In the genomic region with DNA sequence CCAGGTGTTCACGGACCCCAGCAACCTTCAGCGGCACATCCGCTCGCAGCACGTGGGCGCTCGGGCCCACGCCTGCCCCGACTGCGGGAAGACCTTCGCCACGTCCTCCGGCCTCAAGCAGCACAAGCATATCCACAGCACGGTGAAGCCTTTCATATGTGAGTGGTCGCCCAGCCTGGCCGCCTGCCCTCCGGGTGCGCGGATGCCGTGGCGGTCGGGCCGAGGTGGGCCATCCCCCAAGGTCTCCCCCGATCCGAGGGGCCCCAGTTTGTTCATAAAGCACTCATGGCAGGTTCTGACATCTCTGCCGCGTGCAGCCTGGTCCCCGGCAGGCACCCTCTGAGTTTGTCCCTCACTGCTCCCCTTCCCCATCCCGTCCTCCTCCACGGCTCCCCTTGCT, we compare ENCODE assay signal across 29 cellular contexts. TPM values are rescaled to one million over a fixed set of nuclear protein-coding genes. Genes with fewer than 3 reads are reported as not detected.
"Had no signal": no experiment of that assay in that cellular context is flagged by ENCODE, and none has a peak within 500 bp of the region (broad histone marks: within the 10 kb centered on the region; RNA-seq: fewer than 3 reads in every experiment).

No MANE protein-coding gene starts in this region.

- H2AFZ ChIP-seq: neural progenitor cell had no signal

- FAIRE-seq: kidney, small intestine had no signal

- H3K4me1 ChIP-seq: left lung, lower lobe of right lung had no signal

- H3K27me3 ChIP-seq: neural progenitor cell, ovary, right atrium auricular region, tibial nerve, uterus had no signal

- ATAC-seq: left colon; left lung; lower lobe of right lung; natural killer cell; stimulated activated memory B cell treated with anti-CD40 and anti-IgM and Interleukin-4, amounts not matched to agents 10 μg/mL and 1 μg/mL and 100 μg/mL, for 72 hours; stimulated activated naive CD8-positive, alpha-beta T cell treated with anti-CD3 and anti-CD28 coated beads, Interleukin-15, amount 100 ng/mL, for 72 hours had no signal

- H3K27me3 Mint-ChIP-seq: progenitor cell of endocrine pancreas; stimulated activated memory B cell treated with anti-CD40 and anti-IgM and Interleukin-4, amounts not matched to agents 10 μg/mL and 1 μg/mL and 100 μg/mL, for 72 hours; stimulated activated naive CD8-positive, alpha-beta T cell treated with anti-CD3 and anti-CD28 coated beads, Interleukin-15, amount 100 ng/mL, for 72 hours had no signal

- H3K27ac Mint-ChIP-seq: naive B cell; nephron progenitor cell; stimulated activated memory B cell treated with anti-CD40 and anti-IgM and Interleukin-4, amounts not matched to agents 10 μg/mL and 1 μg/mL and 100 μg/mL, for 72 hours; stimulated activated naive CD8-positive, alpha-beta T cell treated with anti-CD3 and anti-CD28 coated beads, Interleukin-15, amount 100 ng/mL, for 72 hours had no signal

- H3K9me3 ChIP-seq: left lung, lower lobe of right lung, ovary, right atrium auricular region, sigmoid colon, spleen, tibial nerve, uterus had no signal

- H3K9ac ChIP-seq: neural progenitor cell had no signal

- H3K36me3 Mint-ChIP-seq: naive B cell; natural killer cell; neural progenitor cell; stimulated activated memory B cell treated with anti-CD40 and anti-IgM and Interleukin-4, amounts not matched to agents 10 μg/mL and 1 μg/mL and 100 μg/mL, for 72 hours had no signal

- H3K4me1 Mint-ChIP-seq: naive B cell; natural killer cell; stimulated activated memory B cell treated with anti-CD40 and anti-IgM and Interleukin-4, amounts not matched to agents 10 μg/mL and 1 μg/mL and 100 μg/mL, for 72 hours; stimulated activated naive CD8-positive, alpha-beta T cell treated with anti-CD3 and anti-CD28 coated beads, Interleukin-15, amount 100 ng/mL, for 72 hours had no signal

- H3K4me3 ChIP-seq: left lung, lower lobe of right lung, neural progenitor cell, ovary, right atrium auricular region, sigmoid colon, spleen, tibial nerve, uterus had no signal

- H3K4me2 ChIP-seq: neural progenitor cell had no signal

- H3K36me3 ChIP-seq: left lung, neural progenitor cell, ovary, right atrium auricular region, sigmoid colon, spleen, uterus had no signal

- H3K4me3 Mint-ChIP-seq: naive B cell; natural killer cell; nephron progenitor cell; neural progenitor cell; stimulated activated memory B cell treated with anti-CD40 and anti-IgM and Interleukin-4, amounts not matched to agents 10 μg/mL and 1 μg/mL and 100 μg/mL, for 72 hours; stimulated activated naive CD8-positive, alpha-beta T cell treated with anti-CD3 and anti-CD28 coated beads, Interleukin-15, amount 100 ng/mL, for 72 hours; type B pancreatic cell had no signal

- DNase-seq: hippocampal formation; kidney; left colon; left lung; lower lobe of right lung; mammary epithelial cell; mesenchymal stem cell; naive B cell; natural killer cell; nephron progenitor cell; ovary; sigmoid colon; small intestine; spleen; stimulated activated CD4-positive, alpha-beta T cell treated with anti-CD3 and anti-CD28 coated beads, Interleukin-1b, Interleukin-23, amount 100 ng/mL, for 48 hours; stimulated activated CD4-positive, alpha-beta T cell treated with anti-CD3 and anti-CD28 coated beads, Interleukin-2, amount 100 ng/mL, for 48 hours; stimulated activated CD4-positive, alpha-beta T cell treated with anti-CD3 and anti-CD28 coated beads, Interleukin-4, amount 100 ng/mL, for 4 hours; stimulated activated CD8-positive, alpha-beta memory T cell treated with anti-CD3 and anti-CD28 coated beads, Interleukin-4, amount 100 ng/mL, for 48 hours; stimulated activated naive CD4-positive, alpha-beta T cell treated with Interleukin-2 at 50 U/mL for 16 hours; stimulated activated naive CD8-positive, alpha-beta T cell treated with anti-CD3 and anti-CD28 coated beads, Interleukin-15, amount 100 ng/mL, for 72 hours; substantia nigra; uterus had no signal

- H3K9me3 Mint-ChIP-seq: naive B cell; natural killer cell; nephron progenitor cell; neural progenitor cell; stimulated activated memory B cell treated with anti-CD40 and anti-IgM and Interleukin-4, amounts not matched to agents 10 μg/mL and 1 μg/mL and 100 μg/mL, for 72 hours; stimulated activated naive CD8-positive, alpha-beta T cell treated with anti-CD3 and anti-CD28 coated beads, Interleukin-15, amount 100 ng/mL, for 72 hours; type B pancreatic cell had no signal

- H3K27ac ChIP-seq: left lung, lower lobe of right lung, neural progenitor cell, ovary, right atrium auricular region, sigmoid colon, spleen, uterus had no signal

RNA-seq across cellular contexts. Expression of a gene that starts 49.0 kb away (rescaled TPM):
- total RNA-seq: mononuclear cell, natural killer cell had no signal
